In genomic region chr2:21650566-21650965, GRCh38 we compare ENCODE assay signal across 27 cellular contexts.
"Had no signal": no experiment of that assay in that cellular context is flagged by ENCODE, and none has a peak within 500 bp of the region (broad histone marks: within the 10 kb centered on the region; RNA-seq: fewer than 3 reads in every experiment).

No MANE protein-coding gene starts in this region.

- H3K27me3 Mint-ChIP-seq: activated CD4-positive, alpha-beta T cell treated with anti-CD3 and anti-CD28 coated beads, Interleukin-2, amount 10 ng/mL, durations not matched to agents 7 days and 5 days; activated CD8-positive, alpha-beta memory T cell treated with anti-CD3 and anti-CD28 coated beads, Interleukin-2, amount 10 ng/mL, durations not matched to agents 7 days and 5 days; activated CD8-positive, alpha-beta T cell treated with anti-CD3 and anti-CD28 coated beads for 36 hours; central memory CD8-positive, alpha-beta T cell; effector memory CD8-positive, alpha-beta T cell; naive thymus-derived CD4-positive, alpha-beta T cell; stimulated activated naive B cell treated with anti-CD40 and anti-IgM and Interleukin-4, amounts not matched to agents 10 μg/mL and 1 μg/mL and 100 μg/mL, for 72 hours had no signal

- H3K36me3 Mint-ChIP-seq: activated CD8-positive, alpha-beta memory T cell treated with anti-CD3 and anti-CD28 coated beads, Interleukin-2, amount 10 ng/mL, durations not matched to agents 7 days and 5 days; activated naive CD4-positive, alpha-beta T cell treated with anti-CD3 and anti-CD28 coated beads, Interleukin-2, amount 50 U/mL, for 72 hours; naive thymus-derived CD4-positive, alpha-beta T cell; stimulated activated naive B cell treated with anti-CD40 and anti-IgM and Interleukin-4, amounts not matched to agents 10 μg/mL and 1 μg/mL and 100 μg/mL, for 72 hours had no signal

- H3K9me3 ChIP-seq: ascending aorta, breast epithelium, heart left ventricle, transverse colon, uterus had no signal

- H3K36me3 ChIP-seq: ascending aorta, breast epithelium, heart left ventricle, transverse colon, uterus had no signal

- H3K4me1 ChIP-seq: ascending aorta, breast epithelium, heart left ventricle, transverse colon, uterus had no signal

- H3K27me3 ChIP-seq: ascending aorta, breast epithelium, heart left ventricle, transverse colon, uterus had no signal

- H3K4me3 ChIP-seq: ascending aorta, breast epithelium, heart left ventricle, lung, transverse colon, uterus had no signal

- H3K27ac Mint-ChIP-seq: activated CD4-positive, alpha-beta T cell treated with anti-CD3 and anti-CD28 coated beads, Interleukin-2, amount 10 ng/mL, durations not matched to agents 7 days and 5 days; activated CD8-positive, alpha-beta memory T cell treated with anti-CD3 and anti-CD28 coated beads, Interleukin-2, amount 10 ng/mL, durations not matched to agents 7 days and 5 days; activated CD8-positive, alpha-beta T cell treated with anti-CD3 and anti-CD28 coated beads for 36 hours; activated naive CD4-positive, alpha-beta T cell treated with anti-CD3 and anti-CD28 coated beads, Interleukin-2, amount 50 U/mL, for 72 hours; activated T-helper 1 cell treated with anti-CD3 and anti-CD28 coated beads, Interleukin-12 subunit alpha, Interleukin-12 subunit beta, Interleukin-2, Interleukin-4 antibody, amounts not matched to agents 30 ng/mL and 10 ng/mL and 1 ng/mL, durations not matched to agents 14 hours and 24 hours and 36 hours; effector memory CD8-positive, alpha-beta T cell; naive thymus-derived CD4-positive, alpha-beta T cell; stimulated activated naive B cell treated with anti-CD40 and anti-IgM and Interleukin-4, amounts not matched to agents 10 μg/mL and 1 μg/mL and 100 μg/mL, for 72 hours had no signal

- H3K4me3 Mint-ChIP-seq: activated CD4-positive, alpha-beta T cell treated with anti-CD3 and anti-CD28 coated beads, Interleukin-2, amount 10 ng/mL, durations not matched to agents 7 days and 5 days; activated CD8-positive, alpha-beta memory T cell treated with anti-CD3 and anti-CD28 coated beads, Interleukin-2, amount 10 ng/mL, durations not matched to agents 7 days and 5 days; activated CD8-positive, alpha-beta T cell treated with anti-CD3 and anti-CD28 coated beads for 36 hours; activated T-helper 1 cell treated with anti-CD3 and anti-CD28 coated beads, Interleukin-12 subunit alpha, Interleukin-12 subunit beta, Interleukin-2, Interleukin-4 antibody, amounts not matched to agents 30 ng/mL and 10 ng/mL and 1 ng/mL, durations not matched to agents 14 hours and 24 hours and 36 hours; central memory CD8-positive, alpha-beta T cell; effector memory CD8-positive, alpha-beta T cell; naive thymus-derived CD4-positive, alpha-beta T cell; neural crest cell; stimulated activated naive B cell treated with anti-CD40 and anti-IgM and Interleukin-4, amounts not matched to agents 10 μg/mL and 1 μg/mL and 100 μg/mL, for 72 hours had no signal

- ATAC-seq: activated CD8-positive, alpha-beta memory T cell treated with anti-CD3 and anti-CD28 coated beads, Interleukin-2, amount 10 ng/mL, durations not matched to agents 7 days and 5 days; activated CD8-positive, alpha-beta T cell treated with anti-CD3 and anti-CD28 coated beads for 36 hours; activated naive CD4-positive, alpha-beta T cell treated with anti-CD3 and anti-CD28 coated beads, Interleukin-2, amount 50 U/mL, for 72 hours; effector memory CD8-positive, alpha-beta T cell; esophagus mucosa; heart left ventricle; left lobe of liver; naive thymus-derived CD4-positive, alpha-beta T cell; sciatic nerve; stimulated activated naive B cell treated with anti-CD40 and anti-IgM and Interleukin-4, amounts not matched to agents 10 μg/mL and 1 μg/mL and 100 μg/mL, for 72 hours had no signal

- H3K4me1 Mint-ChIP-seq: activated CD4-positive, alpha-beta T cell treated with anti-CD3 and anti-CD28 coated beads, Interleukin-2, amount 10 ng/mL, durations not matched to agents 7 days and 5 days; activated CD8-positive, alpha-beta memory T cell treated with anti-CD3 and anti-CD28 coated beads, Interleukin-2, amount 10 ng/mL, durations not matched to agents 7 days and 5 days; central memory CD8-positive, alpha-beta T cell; naive thymus-derived CD4-positive, alpha-beta T cell; stimulated activated naive B cell treated with anti-CD40 and anti-IgM and Interleukin-4, amounts not matched to agents 10 μg/mL and 1 μg/mL and 100 μg/mL, for 72 hours had no signal

- H3K9me3 Mint-ChIP-seq: activated CD4-positive, alpha-beta T cell treated with anti-CD3 and anti-CD28 coated beads, Interleukin-2, amount 10 ng/mL, durations not matched to agents 7 days and 5 days; neural crest cell had no signal

- DNase-seq: activated CD4-positive, alpha-beta T cell treated with anti-CD3 and anti-CD28 coated beads, Interleukin-2, amount 10 ng/mL, durations not matched to agents 7 days and 5 days; activated CD4-positive, CD25-positive, alpha-beta regulatory T cell treated with anti-CD3 and anti-CD28 coated beads, Interleukin-2, amount 50 U/mL, for 72 hours; activated CD8-positive, alpha-beta memory T cell treated with anti-CD3 and anti-CD28 coated beads, Interleukin-2, amount 10 ng/mL, durations not matched to agents 7 days and 5 days; activated CD8-positive, alpha-beta T cell treated with anti-CD3 and anti-CD28 coated beads for 36 hours; activated gamma-delta T cell treated with Interleukin-2 at 50 U/mL for 16 hours; activated T-cell treated with anti-CD3 and anti-CD28 coated beads for 4 hours; effector memory CD8-positive, alpha-beta T cell; heart left ventricle; kidney; naive thymus-derived CD4-positive, alpha-beta T cell; occipital lobe; posterior cingulate gyrus; small intestine; stimulated activated CD4-positive, alpha-beta T cell treated with anti-CD3 and anti-CD28 coated beads, Interleukin-15, amount 100 ng/mL, for 24 hours; stimulated activated naive B cell treated with anti-CD40 and anti-IgM and Interleukin-4, amounts not matched to agents 10 μg/mL and 1 μg/mL and 100 μg/mL, for 72 hours; transverse colon; uterus had no signal
